ENCODE assay signal across 8 cellular contexts in the genomic region with DNA sequence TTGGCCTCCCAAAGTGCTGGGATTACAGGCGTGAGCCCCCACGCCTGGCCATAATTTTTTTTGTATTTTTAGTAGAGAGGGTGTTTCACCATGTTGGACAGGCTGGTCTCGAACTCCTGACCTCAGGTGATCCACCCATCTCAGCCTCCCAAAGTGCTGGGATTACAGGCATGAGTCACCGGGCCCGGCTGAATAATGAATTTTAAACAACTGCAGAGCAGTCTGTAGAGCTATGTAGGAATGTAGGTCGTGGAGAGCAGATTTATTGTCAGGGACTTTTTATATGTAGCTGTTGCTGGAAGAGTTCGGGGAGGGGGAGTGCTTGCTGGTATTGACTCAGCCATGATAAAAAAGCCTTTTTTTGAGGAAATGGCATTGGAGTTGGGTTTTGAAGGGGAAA. TPM values are rescaled to one million over a fixed set of nuclear protein-coding genes. Genes with fewer than 3 reads are reported as not detected.
DNase-seq lines count a peak whose midpoint lies in the region; TF ChIP-seq lines count a peak whose summit lies in the region.
"Not testable (repeated sequence)": the region's sequence is repeated elsewhere in the genome, so short reads cannot be mapped to it uniquely, and the experiment has no call there.

No MANE protein-coding gene starts in this region.

- DNase-seq in AG09309 (ENCODE audit: low read depth): peak; percentile 61
- DNase-seq in GM04504 (ENCODE audit: low read depth): peak; percentile 47
- peak; percentile 60 for DNase-seq in MG63
- not testable (repeated sequence) for DNase-seq in activated CD4-positive, alpha-beta T cell treated with anti-CD3 and anti-CD28 coated beads, Interleukin-2, amount 10 ng/mL, durations not matched to agents 24 days and 14 days
- peak; percentile 88 for DNase-seq in astrocyte of the hippocampus (ENCODE audit: low read depth, low spot score)
- peak; percentile 46 for DNase-seq in fibroblast of pulmonary artery (ENCODE audit: low read depth)
- peak; percentile 72 for DNase-seq in mesendoderm
- DNase-seq in skeletal muscle cell (ENCODE audit: low read depth): peak; percentile 39

- peaks cover 35% of the 10 kb centered on the region for H3K4me1 Mint-ChIP-seq in activated CD4-positive, alpha-beta T cell treated with anti-CD3 and anti-CD28 coated beads, Interleukin-2, amount 10 ng/mL, durations not matched to agents 24 days and 14 days

- peaks cover 46% of the 10 kb centered on the region for H3K36me3 Mint-ChIP-seq in activated CD4-positive, alpha-beta T cell treated with anti-CD3 and anti-CD28 coated beads, Interleukin-2, amount 10 ng/mL, durations not matched to agents 24 days and 14 days (ENCODE audit: low read depth)

- not testable (repeated sequence) for H2BK5ac ChIP-seq in mesendoderm (ENCODE audit: low read length)

- intact Hi-C loops in activated CD4-positive, alpha-beta T cell treated with anti-CD3 and anti-CD28 coated beads, Interleukin-2, amount 10 ng/mL, durations not matched to agents 24 days and 14 days (cut with micrococcal nuclease): not testable (repeated sequence)

- not testable (repeated sequence) for H3K23ac ChIP-seq in mesendoderm (ENCODE audit: low read length)

- H3K56ac ChIP-seq in mesendoderm (ENCODE audit: low read length): not testable (repeated sequence)

- peaks cover 73% of the 10 kb centered on the region for H3K79me2 ChIP-seq in mesendoderm (ENCODE audit: control insufficient read depth, insufficient read depth, low read length)

- H3K4me2 ChIP-seq in mesendoderm (ENCODE audit: low read length): not testable (repeated sequence)

- not testable (repeated sequence) for H3K4ac ChIP-seq in mesendoderm (ENCODE audit: low read depth, low read length)

- H3K9me3 ChIP-seq in MG63: not testable (repeated sequence)

- not testable (repeated sequence) for H3K27me3 ChIP-seq in MG63; mesendoderm (ENCODE audit: insufficient read depth, low read length, poor library complexity)

- not testable (repeated sequence) for H3K4me3 ChIP-seq in AG09309 (ENCODE audit: control insufficient read depth, low read depth, low read length); MG63; fibroblast of pulmonary artery (replicated peaks; ENCODE audit: low read depth, low read length); mesendoderm (ENCODE audit: low read length); skeletal muscle cell (ENCODE audit: low read depth, low read length)

- peak overlapping the region; percentile 64 for H3K27ac Mint-ChIP-seq in activated CD4-positive, alpha-beta T cell treated with anti-CD3 and anti-CD28 coated beads, Interleukin-2, amount 10 ng/mL, durations not matched to agents 24 days and 14 days

- H2BK120ac ChIP-seq in mesendoderm (ENCODE audit: low read depth, low read length): not testable (repeated sequence)

- H2BK15ac ChIP-seq in mesendoderm (replicated peaks; ENCODE audit: low read depth): not testable (repeated sequence)

- H3K79me1 ChIP-seq in mesendoderm (ENCODE audit: low read length): peaks cover 11% of the 10 kb centered on the region

- WGBS in mesendoderm (ENCODE audit: extremely low coverage, insufficient coverage, low lambda C conversion rate): no CpG with 5 or more reads among the region's 7 CpGs

- H3K4me3 Mint-ChIP-seq in activated CD4-positive, alpha-beta T cell treated with anti-CD3 and anti-CD28 coated beads, Interleukin-2, amount 10 ng/mL, durations not matched to agents 24 days and 14 days: not testable (repeated sequence)

- not testable (repeated sequence) for H2AK5ac ChIP-seq in mesendoderm (ENCODE audit: low read length)

- H3K36me3 ChIP-seq in MG63: peaks cover 72% of the 10 kb centered on the region
- not testable (repeated sequence) for H3K36me3 ChIP-seq in mesendoderm (ENCODE audit: control insufficient read depth, insufficient read depth, low read length)

- H3K27ac ChIP-seq in mesendoderm (ENCODE audit: low read depth, low read length): not testable (repeated sequence)

- H3K9me3 Mint-ChIP-seq in activated CD4-positive, alpha-beta T cell treated with anti-CD3 and anti-CD28 coated beads, Interleukin-2, amount 10 ng/mL, durations not matched to agents 24 days and 14 days: not testable (repeated sequence)

- not testable (repeated sequence) for H3K4me1 ChIP-seq in mesendoderm (ENCODE audit: control insufficient read depth, low read depth, low read length)

- H3K18ac ChIP-seq in mesendoderm (ENCODE audit: low read length): not testable (repeated sequence)

- not testable (repeated sequence) for H4K5ac ChIP-seq in mesendoderm (ENCODE audit: low read length)

- not testable (repeated sequence) for H4K8ac ChIP-seq in mesendoderm (ENCODE audit: low read depth, low read length)

- not testable (repeated sequence) for H3K9ac ChIP-seq in mesendoderm (ENCODE audit: low read length)

- not testable (repeated sequence) for TF ChIP-seq CTCF in AG09309 (IDR thresholded peaks at IDR 0.05; ENCODE audit: control insufficient read depth, insufficient read depth, low read depth, low read length, missing control alignments); fibroblast of pulmonary artery (IDR thresholded peaks at IDR 0.05; ENCODE audit: low read length, missing control alignments)

- H3K27me3 Mint-ChIP-seq in activated CD4-positive, alpha-beta T cell treated with anti-CD3 and anti-CD28 coated beads, Interleukin-2, amount 10 ng/mL, durations not matched to agents 24 days and 14 days: not testable (repeated sequence)

RNA-seq across cellular contexts. Expression of a gene that starts 10.6 kb away (rescaled TPM):
- total RNA-seq in MG63 (2014; rRNA removed; shearing (Covaris generic); ENCODE audit: low replicate concordance): 389 and 411 TPM in 2 replicates
- total RNA-seq in activated CD4-positive, alpha-beta T cell treated with anti-CD3 and anti-CD28 coated beads, Interleukin-2, amount 10 ng/mL, durations not matched to agents 24 days and 14 days: 147 and 151 TPM in 2 replicates
- polyA plus RNA-seq in mesendoderm (2013, experiment 1 of 2): 240 TPM
- 241 TPM for polyA plus RNA-seq in mesendoderm (2013, experiment 2 of 2)

RNA-seq across cellular contexts. Expression of a gene that starts 27.7 kb away (rescaled TPM):
- total RNA-seq in MG63 (2014; rRNA removed; shearing (Covaris generic); ENCODE audit: low replicate concordance): 8.2 and 25.2 TPM in 2 replicates
- total RNA-seq in activated CD4-positive, alpha-beta T cell treated with anti-CD3 and anti-CD28 coated beads, Interleukin-2, amount 10 ng/mL, durations not matched to agents 24 days and 14 days: 97.3 and 103 TPM in 2 replicates
- 40.0 TPM for polyA plus RNA-seq in mesendoderm (2013, experiment 1 of 2)
- 40.7 TPM for polyA plus RNA-seq in mesendoderm (2013, experiment 2 of 2)
